8 cellular contexts compared by ENCODE assay signal in the genomic region with DNA sequence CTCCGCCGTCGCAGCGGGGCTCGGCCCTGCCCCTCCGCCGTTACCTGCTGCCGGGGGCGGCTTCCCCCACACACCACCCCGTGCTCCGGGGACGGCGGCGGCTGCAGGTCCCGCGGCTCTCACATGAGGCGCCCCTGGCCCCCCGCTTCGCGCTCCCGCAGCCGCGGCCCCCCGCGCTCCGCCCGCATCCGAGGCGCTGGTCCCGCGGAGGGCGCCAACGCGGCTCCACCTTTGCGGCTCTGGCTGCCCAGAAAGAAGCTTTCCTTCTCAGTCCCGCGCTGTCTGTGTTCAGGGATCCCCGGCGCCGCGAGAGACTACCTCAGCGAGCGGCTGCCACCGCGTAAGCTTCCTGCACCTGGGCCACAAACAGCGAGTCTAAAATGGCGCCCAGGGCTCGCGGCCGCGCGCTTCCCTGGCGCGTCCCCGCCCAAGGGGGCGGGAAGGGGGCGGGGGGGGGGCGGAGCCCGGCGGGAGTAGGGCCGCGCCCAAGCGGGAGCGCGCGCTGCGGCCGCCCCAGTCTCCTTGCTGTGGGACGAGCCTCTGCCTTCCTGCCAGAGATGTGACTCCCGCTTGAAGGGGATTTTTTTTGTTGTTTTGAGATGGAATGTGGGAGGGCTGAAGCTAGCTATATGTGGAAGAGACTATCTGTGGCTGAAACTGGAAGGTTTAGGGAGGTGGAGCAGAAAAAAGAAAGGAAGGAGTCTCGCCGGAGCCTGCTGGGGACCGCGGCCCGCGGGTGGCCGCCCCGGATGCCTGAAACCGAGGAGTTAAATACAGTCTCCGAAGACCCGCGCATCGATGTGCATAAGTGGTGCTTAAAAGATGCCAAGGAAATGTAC. TPM values are rescaled to one million over a fixed set of nuclear protein-coding genes. Genes with fewer than 3 reads are reported as not detected.
DNase-seq lines count a peak whose midpoint lies in the region; ATAC-seq, FAIRE-seq and TF ChIP-seq lines count a peak whose summit lies in the region.

A gene with protein sequence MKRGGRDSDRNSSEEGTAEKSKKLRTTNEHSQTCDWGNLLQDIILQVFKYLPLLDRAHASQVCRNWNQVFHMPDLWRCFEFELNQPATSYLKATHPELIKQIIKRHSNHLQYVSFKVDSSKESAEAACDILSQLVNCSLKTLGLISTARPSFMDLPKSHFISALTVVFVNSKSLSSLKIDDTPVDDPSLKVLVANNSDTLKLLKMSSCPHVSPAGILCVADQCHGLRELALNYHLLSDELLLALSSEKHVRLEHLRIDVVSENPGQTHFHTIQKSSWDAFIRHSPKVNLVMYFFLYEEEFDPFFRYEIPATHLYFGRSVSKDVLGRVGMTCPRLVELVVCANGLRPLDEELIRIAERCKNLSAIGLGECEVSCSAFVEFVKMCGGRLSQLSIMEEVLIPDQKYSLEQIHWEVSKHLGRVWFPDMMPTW (minus strand): TSS at position 377 of the 839 bp plus-strand sequence. CDS start 5,299 bp downstream, outside the sequence.

- BruUV-seq in OCI-LY7 (replicated peaks; lab: Mats Ljungman, UMichigan) (no TSS peak), endothelial cell of umbilical vein (replicated peaks; lab: Mats Ljungman, UMichigan) (TSS peak; percentile 80)

- dilution Hi-C loops in endothelial cell of umbilical vein (cut with MboI; ENCODE audit: extremely low pct_ligation_motif_present, low sequenced_read_pairs): no loop called here

- no peaks in the 10 kb centered on the region for H3K9me3 ChIP-seq in HUES48 (ENCODE audit: control insufficient read depth, insufficient read depth, low read length)
- H3K9me3 ChIP-seq in OCI-LY7 (ENCODE audit: low read length): no peaks in the 10 kb centered on the region
- no peaks in the 10 kb centered on the region for H3K9me3 ChIP-seq in endothelial cell of umbilical vein (replicated peaks; ENCODE audit: control insufficient read depth, insufficient read depth, low read length)

- peaks cover 15% of the 10 kb centered on the region for H3K4me1 ChIP-seq in HUES48 (ENCODE audit: control insufficient read depth, insufficient read depth, low read length)
- peaks cover 36% of the 10 kb centered on the region for H3K4me1 ChIP-seq in OCI-LY7 (ENCODE audit: insufficient read depth, low read length, poor library complexity, severe bottlenecking)
- H3K4me1 ChIP-seq in endothelial cell of umbilical vein (ENCODE audit: control insufficient read depth, extremely low read depth, insufficient read depth, low read length): peaks cover 33% of the 10 kb centered on the region

- peaks cover 44% of the 10 kb centered on the region for H3K79me2 ChIP-seq in OCI-LY7 (ENCODE audit: insufficient read depth, low read depth, low read length)
- peaks cover 46% of the 10 kb centered on the region for H3K79me2 ChIP-seq in endothelial cell of umbilical vein (ENCODE audit: control insufficient read depth, insufficient read depth, low read length)

- peak within 1 kb of the TSS; percentile 91 for H3K9ac ChIP-seq in HUES48 (ENCODE audit: low read depth, low read length)
- peak within 1 kb of the TSS; percentile 96 for H3K9ac ChIP-seq in endothelial cell of umbilical vein (replicated peaks; ENCODE audit: extremely low read depth, insufficient read depth, low read length)

- H3K36me3 ChIP-seq in HUES48 (ENCODE audit: control insufficient read depth, insufficient read depth, low read length) (no peaks in the 10 kb centered on the region), OCI-LY7 (ENCODE audit: insufficient read depth, low read length) (peaks cover 16% of the 10 kb centered on the region; the same call in 1 of the 2 replicates), endothelial cell of umbilical vein (ENCODE audit: control insufficient read depth in 2 of 2, extremely low read depth in 1 of 2, insufficient read depth in 2 of 2, low read length in 2 of 2) (no peaks in the 10 kb centered on the region)

- no peaks in the 10 kb centered on the region for H3K9me2 ChIP-seq in OCI-LY7 (ENCODE audit: insufficient read depth, low read length)

- H3K4me3 ChIP-seq in HUES48 (ENCODE audit: low read depth, low read length): peak within 1 kb of the TSS; percentile 71
- peak within 1 kb of the TSS; percentile 98 for H3K4me3 ChIP-seq in OCI-LY7 (ENCODE audit: low read depth, low read length, poor library complexity, severe bottlenecking)
- peak within 1 kb of the TSS; percentile 79 to 94 (median 80) for H3K4me3 ChIP-seq in endothelial cell of umbilical vein (replicated peaks in 1 of 3; ENCODE audit: insufficient read depth in 1 of 3, low read depth in 1 of 3, low read length in 3 of 3)

- H2AFZ ChIP-seq in OCI-LY7 (ENCODE audit: low read length) (peak within 1 kb of the TSS; percentile 99), endothelial cell of umbilical vein (ENCODE audit: low read depth, low read length) (peak within 1 kb of the TSS; percentile 99)

- H3K4me2 ChIP-seq in OCI-LY7 (ENCODE audit: low read length) (peak within 1 kb of the TSS; percentile 99), endothelial cell of umbilical vein (ENCODE audit: insufficient read depth, low read length) (peak within 1 kb of the TSS; percentile 93)

- H3K27me3 ChIP-seq in HUES48 (ENCODE audit: control insufficient read depth, insufficient read depth, low read length) (no peaks in the 10 kb centered on the region), endothelial cell of umbilical vein (ENCODE audit: control insufficient read depth in 2 of 2, insufficient read depth in 2 of 2, low read length in 2 of 2) (no peaks in the 10 kb centered on the region)

- peak; percentile 54 for ATAC-seq in GM21423 (IDR thresholded peaks at IDR 0.05; ENCODE audit: unreplicated experiment)

- FAIRE-seq in endothelial cell of umbilical vein (lab: Jason Lieb, UNC): peak; percentile 59

- POLR2A ChIA-PET in OCI-LY7 (lab: Charles Lee): interaction anchor here (0.5 to 5.0 kb wide), 13 partner anchors 8 to 1220 kb away, joined by 3 to 28 read pairs (median 4); a partner anchor contains a TSS
- POLR2A ChIA-PET in endothelial cell of umbilical vein (lab: Charles Lee): interaction anchor here (0.6 kb wide), 1 partner anchor 1264 kb away, joined by 3 read pairs; no protein-coding TSS in a partner anchor

- intact Hi-C loops in OCI-LY7 (cut with micrococcal nuclease; ENCODE audit: unreplicated experiment): loop anchor here (1.0 to 5.0 kb wide), 3 partner anchors 35 to 480 kb away; a partner anchor contains a TSS
- intact Hi-C loops in endothelial cell of umbilical vein (cut with micrococcal nuclease): loop anchor here (1.0 to 10.0 kb wide), 7 partner anchors 35 to 672 kb away; a partner anchor contains a TSS

- no peak for TF ChIP-seq POLR2A in endothelial cell of umbilical vein (IDR thresholded peaks at IDR 0.05; ENCODE audit: low read depth, low read length)

- H3K9me1 ChIP-seq in endothelial cell of umbilical vein (replicated peaks; ENCODE audit: control insufficient read depth, extremely low read depth, insufficient read depth, low read length): no peaks in the 10 kb centered on the region

- CTCF ChIA-PET in OCI-LY7 (lab: Charles Lee; ENCODE audit: unreplicated experiment): interaction anchor here (0.9 kb wide), 1 partner anchor 233 kb away, joined by 3 read pairs; no protein-coding TSS in a partner anchor
- CTCF ChIA-PET in endothelial cell of umbilical vein (lab: Charles Lee): interaction anchor here (0.5 to 1.6 kb wide), 4 partner anchors 15 to 1331 kb away, joined by 3 to 10 read pairs (median 4); no protein-coding TSS in a partner anchor

- H4K20me1 ChIP-seq in OCI-LY7 (ENCODE audit: insufficient read depth, low read length): peaks cover 36% of the 10 kb centered on the region
- peaks cover 9% of the 10 kb centered on the region for H4K20me1 ChIP-seq in endothelial cell of umbilical vein (replicated peaks; ENCODE audit: control insufficient read depth, extremely low read depth, insufficient read depth, low read length)

- peak within 1 kb of the TSS; percentile 97 for H3K27ac ChIP-seq in HUES48 (ENCODE audit: low read depth, low read length)
- peak within 1 kb of the TSS; percentile 91 for H3K27ac ChIP-seq in OCI-LY7 (ENCODE audit: low read depth, low read length, poor library complexity, severe bottlenecking)
- H3K27ac ChIP-seq in endothelial cell of umbilical vein (ENCODE audit: insufficient read depth, low read depth, low read length): peak within 1 kb of the TSS; percentile 87

- DNase-seq in D341Med (ENCODE audit: low spot score) (peak; percentile 97), OCI-LY7 (ENCODE audit: low spot score) (peak; percentile 91), activated T-cell treated with anti-CD3 and anti-CD28 coated beads for 1 hour (ENCODE audit: low read depth) (peak; percentile 71), endothelial cell of umbilical vein (ENCODE audit: low read depth, low spot score) (peak; percentile 73), middle frontal gyrus (ENCODE audit: extremely low spot score, low spot score) (peak; percentile 76)
- DNase-seq in stimulated activated CD8-positive, alpha-beta memory T cell treated with anti-CD3 and anti-CD28 coated beads, Interleukin-2, amount 100 ng/mL, for 1 hour (ENCODE audit: low read depth in 2 of 2): peak; percentile 65 to 66

- TF ChIP-seq CTCF in OCI-LY7 (conservative IDR thresholded peaks at IDR 0.05; ENCODE audit: low read length): no peak
- TF ChIP-seq CTCF in endothelial cell of umbilical vein (IDR thresholded peaks at IDR 0.05; ENCODE audit: extremely low read depth in 1 of 2, insufficient read depth in 1 of 2, low read depth in 1 of 2, low read length in 2 of 2): no peak

TF ChIP-seq in endothelial cell of umbilical vein, 7 proteins besides CTCF, POLR2A, EP300 and RAD21 (continues in another document):
- TF ChIP-seq MYC (IDR thresholded peaks at IDR 0.05; ENCODE audit: low read depth, low read length): no peak
- TF ChIP-seq, protein P1, sequence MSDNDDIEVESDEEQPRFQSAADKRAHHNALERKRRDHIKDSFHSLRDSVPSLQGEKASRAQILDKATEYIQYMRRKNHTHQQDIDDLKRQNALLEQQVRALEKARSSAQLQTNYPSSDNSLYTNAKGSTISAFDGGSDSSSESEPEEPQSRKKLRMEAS (IDR thresholded peaks at IDR 0.05; ENCODE audit: insufficient read depth, insufficient read length): no peak
- no peak for TF ChIP-seq GATA2 (IDR thresholded peaks at IDR 0.05; ENCODE audit: insufficient read depth, insufficient read length, low read depth, low read length)
- TF ChIP-seq EZH2 (IDR thresholded peaks at IDR 0.05; ENCODE audit: borderline replicate concordance, low read depth, low read length, severe bottlenecking): no peak
- no peak for TF ChIP-seq FOS (IDR thresholded peaks at IDR 0.05; ENCODE audit: borderline replicate concordance, insufficient read depth, low read length)

RNA-seq across cellular contexts. Expression of the gene that starts here (rescaled TPM):
- total RNA-seq in OCI-LY7 (2014; rRNA removed; shearing (Covaris generic)): 21.6 and 23.4 TPM in 2 replicates
- total RNA-seq in OCI-LY7 (2022) (24.7 and 25.1 TPM in 2 replicates), endothelial cell of umbilical vein (35.9 and 37.8 TPM in 2 replicates)
- 11.6 and 13.0 TPM in 2 replicates for polyA plus RNA-seq in endothelial cell of umbilical vein
- 14.1 and 16.0 TPM in 2 replicates for polyA plus RNA-seq in endothelial cell of umbilical vein (2011; cell fraction: cytosol; rRNA removed)
- polyA plus RNA-seq in endothelial cell of umbilical vein (2011; cell fraction: nucleus; rRNA removed): 17.9 and 21.1 TPM in 2 replicates
- 20.9 and 25.9 TPM in 2 replicates for polyA plus RNA-seq in endothelial cell of umbilical vein (2012)
- 28.3 and 33.2 TPM in 2 replicates for polyA minus RNA-seq in endothelial cell of umbilical vein
- 32.7 TPM for polyA minus RNA-seq in endothelial cell of umbilical vein (2011; cell fraction: cytosol; rRNA and poly(A)+ RNA removed)
- 34.1 and 51.8 TPM in 2 replicates for polyA minus RNA-seq in endothelial cell of umbilical vein (2011; cell fraction: nucleus; rRNA and poly(A)+ RNA removed)

Comparison
In these comparisons a context has a peak if more than half of its experiments do, and no peak if none do; other contexts are left out.
1. Peak in every context shown above with its lines: DNase-seq, ATAC-seq, H3K4me3 ChIP-seq and H3K27ac ChIP-seq.